13 cellular contexts compared by ENCODE assay signal in genomic region chr15:70265986-70266385, GRCh38.
"Had no signal": no experiment of that assay in that cellular context is flagged by ENCODE, and none has a peak within 500 bp of the region (broad histone marks: within the 10 kb centered on the region; RNA-seq: fewer than 3 reads in every experiment).

No MANE protein-coding gene starts in this region.

- H3K9me3 ChIP-seq: lower lobe of right lung, thyroid gland, vagina had no signal

- DNase-seq: activated CD4-positive, alpha-beta memory T cell treated with anti-CD3 and anti-CD28 coated beads, Interleukin-2, amount 10 ng/mL, durations not matched to agents 7 days and 5 days; activated CD4-positive, alpha-beta T cell treated with anti-CD3 and anti-CD28 coated beads for 36 hours; activated naive CD4-positive, alpha-beta T cell treated with Interleukin-2 at 50 U/mL for 16 hours; amniotic stem cell; dermis blood vessel endothelial cell; stimulated activated CD4-positive, alpha-beta T cell treated with anti-CD3 and anti-CD28 coated beads, Interleukin-2, amount 100 ng/mL, for 48 hours; T1000 had no signal

- H3K9me3 Mint-ChIP-seq: activated CD4-positive, alpha-beta memory T cell treated with anti-CD3 and anti-CD28 coated beads, Interleukin-2, amount 10 ng/mL, durations not matched to agents 7 days and 5 days; mesothelial cell of epicardium; T-cell had no signal

- H3K27me3 ChIP-seq: thyroid gland, vagina had no signal

- H3K36me3 ChIP-seq: lower lobe of right lung, thyroid gland, vagina had no signal

- H3K36me3 Mint-ChIP-seq: brain, mesothelial cell of epicardium, T-cell had no signal

- H3K27ac Mint-ChIP-seq: activated CD4-positive, alpha-beta memory T cell treated with anti-CD3 and anti-CD28 coated beads, Interleukin-2, amount 10 ng/mL, durations not matched to agents 7 days and 5 days; activated CD4-positive, alpha-beta T cell treated with anti-CD3 and anti-CD28 coated beads for 36 hours; mesothelial cell of epicardium had no signal

- H3K4me3 ChIP-seq: lower lobe of right lung, thyroid gland, vagina had no signal

- H3K27ac ChIP-seq: thyroid gland had no signal

- H3K4me3 Mint-ChIP-seq: activated CD4-positive, alpha-beta memory T cell treated with anti-CD3 and anti-CD28 coated beads, Interleukin-2, amount 10 ng/mL, durations not matched to agents 7 days and 5 days; activated CD4-positive, alpha-beta T cell treated with anti-CD3 and anti-CD28 coated beads for 36 hours; mesothelial cell of epicardium had no signal

- ATAC-seq: activated CD4-positive, alpha-beta T cell treated with anti-CD3 and anti-CD28 coated beads for 36 hours had no signal
